Comparison of ENCODE assay signal across 2 cellular contexts in genomic region chr5:56072863-56073777, GRCh38.
TF ChIP-seq lines count a peak whose summit lies in the region.

No MANE protein-coding gene starts in this region.

TF ChIP-seq in IMR-90, 13 proteins besides CTCF, POLR2A, EP300 and RAD21:
- TF ChIP-seq CEBPB (IDR thresholded peaks at IDR 0.05; ENCODE audit: low read depth, low read length) (no peak), MAZ (IDR thresholded peaks at IDR 0.05; ENCODE audit: borderline replicate concordance, low read depth, low read length) (no peak), MXI1 (IDR thresholded peaks at IDR 0.05; ENCODE audit: borderline replicate concordance, low read depth, low read length) (no peak), FOS (IDR thresholded peaks at IDR 0.05; ENCODE audit: low read depth, low read length) (no peak)

TF ChIP-seq in GM12878, 131 proteins besides CTCF, POLR2A, EP300 and RAD21:
- no peak for TF ChIP-seq SIN3A (IDR thresholded peaks at IDR 0.05; ENCODE audit: low read depth, low read length)
- TF ChIP-seq NBN (IDR thresholded peaks at IDR 0.05), result no peak
- TF ChIP-seq MYB (IDR thresholded peaks at IDR 0.05; ENCODE audit: borderline replicate concordance, low read depth, low read length), result no peak
- no peak for TF ChIP-seq RELA (IDR thresholded peaks at IDR 0.05; ENCODE audit: borderline replicate concordance, partially characterized antibody)
- no peak for TF ChIP-seq NFYA (IDR thresholded peaks at IDR 0.05; ENCODE audit: borderline replicate concordance, low read depth, low read length)
TF ChIP-seq in GM12878: peak in this region for 0.
